In the genomic region with DNA sequence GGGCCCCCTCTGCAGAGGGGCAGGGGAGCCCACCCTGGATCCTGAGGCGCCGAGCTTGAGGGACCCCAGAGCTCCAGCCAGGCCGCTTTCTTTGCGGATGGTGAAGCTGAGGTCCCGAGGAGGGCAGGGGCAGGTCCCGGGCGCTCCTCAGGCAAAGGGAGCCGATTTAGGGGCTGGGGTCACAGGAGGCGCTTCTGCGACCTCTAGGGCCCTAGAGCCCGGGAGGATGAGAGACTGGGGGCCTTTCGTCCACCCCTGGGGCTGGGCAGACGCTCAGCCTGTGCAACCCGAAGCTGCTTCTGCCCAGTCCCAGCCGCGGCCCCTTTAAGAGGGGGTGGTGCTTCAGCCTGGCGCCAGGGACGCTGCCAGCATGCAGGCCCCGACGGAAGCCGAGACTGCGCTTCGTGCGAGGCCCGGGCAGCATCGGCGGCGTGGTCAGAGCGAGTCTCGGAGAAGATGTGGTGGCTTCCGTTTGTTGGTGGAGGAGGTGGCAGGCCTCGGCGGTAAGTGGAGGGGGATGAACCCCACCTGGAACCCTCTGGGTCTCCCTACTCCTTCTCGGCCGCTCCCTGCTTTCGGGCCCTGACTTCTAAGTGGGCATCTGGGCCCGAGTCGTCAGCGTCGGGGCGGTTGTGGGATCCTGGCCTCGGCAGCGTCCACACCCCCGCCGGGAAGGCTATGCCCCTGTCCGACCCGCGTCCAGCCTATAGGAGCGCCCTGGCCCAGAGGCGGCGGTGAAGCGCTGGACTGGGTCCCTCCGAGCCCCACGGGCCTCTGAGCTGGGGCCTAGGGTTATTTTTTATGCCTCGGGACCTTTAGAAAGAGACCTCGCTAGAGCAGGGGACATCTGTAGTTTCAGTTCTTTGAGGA, we compare ENCODE assay signal across 8 cellular contexts. TPM values are rescaled to one million over a fixed set of nuclear protein-coding genes. Genes with fewer than 3 reads are reported as not detected.
A peak's percentile ranks its signal among the peaks of the same experiment; 100 is the strongest.
DNase-seq lines count a peak whose midpoint lies in the region; ATAC-seq, FAIRE-seq and TF ChIP-seq lines count a peak whose summit lies in the region.
"Not testable (repeated sequence)": the region's sequence is repeated elsewhere in the genome, so short reads cannot be mapped to it uniquely, and the experiment has no call there.

No MANE protein-coding gene starts in this region.

- peak; percentile 56 for DNase-seq in GM03348 (ENCODE audit: low spot score)
- DNase-seq in H7, result peak; percentile 38
- DNase-seq in HTR-8/SVneo (ENCODE audit: insufficient read length, low spot score); neural progenitor cell (ENCODE audit: low spot score); vagina (ENCODE audit: extremely low spot score in 2 of 2): not testable (repeated sequence)
- DNase-seq in SHP77 (lab: John Stamatoyannopoulos, UW), result peak; percentile 35 to 42
- peak; percentile 36 for DNase-seq in activated naive CD8-positive, alpha-beta T cell treated with anti-CD3 and anti-CD28 coated beads, Interleukin-2, amount 10 ng/mL, durations not matched to agents 7 days and 5 days
- peak; percentile 16 for DNase-seq in foreskin melanocyte

- not testable (repeated sequence) for H3K36me3 Mint-ChIP-seq in activated naive CD8-positive, alpha-beta T cell treated with anti-CD3 and anti-CD28 coated beads, Interleukin-2, amount 10 ng/mL, durations not matched to agents 7 days and 5 days; neural progenitor cell

- not testable (repeated sequence) for H3K9me3 ChIP-seq in neural progenitor cell (ENCODE audit: low read depth); vagina

- H3K4me3 ChIP-seq in H7 (ENCODE audit: insufficient read depth, low read depth, low read length); neural progenitor cell: not testable (repeated sequence)
- H3K4me3 ChIP-seq in vagina, result peak overlapping the region; percentile 40 to 41

- TF ChIP-seq POLR2A in vagina (IDR thresholded peaks at IDR 0.05), result not testable (repeated sequence)

- POLR2A ChIA-PET in activated naive CD8-positive, alpha-beta T cell treated with anti-CD3 and anti-CD28 coated beads, Interleukin-2, amount 10 ng/mL, durations not matched to agents 7 days and 5 days (lab: Charles Lee), result not testable (repeated sequence)

- intact Hi-C loops in vagina (cut with DNase I), result not testable (repeated sequence)

- not testable (repeated sequence) for H3F3A ChIP-seq in neural progenitor cell (ENCODE audit: low read depth)

- not testable (repeated sequence) for H3K79me2 ChIP-seq in neural progenitor cell (ENCODE audit: low read depth)

- peak; percentile 83 for FAIRE-seq in HTR-8/SVneo (lab: Jason Lieb, UNC)

- H3K4me2 ChIP-seq in neural progenitor cell, result not testable (repeated sequence)

- not testable (repeated sequence) for H3K27me3 ChIP-seq in H7 (ENCODE audit: control insufficient read depth, insufficient read depth, low read length); neural progenitor cell; vagina

- H3K36me3 ChIP-seq in H7 (replicated peaks; ENCODE audit: control insufficient read depth, insufficient read depth, low read length); neural progenitor cell; vagina: not testable (repeated sequence)

- ATAC-seq in activated naive CD8-positive, alpha-beta T cell treated with anti-CD3 and anti-CD28 coated beads, Interleukin-2, amount 10 ng/mL, durations not matched to agents 7 days and 5 days (ENCODE audit: low read depth), result peak; percentile 81

- H3K4me1 ChIP-seq in neural progenitor cell, vagina: not testable (repeated sequence)

- H3K4me3 Mint-ChIP-seq in activated naive CD8-positive, alpha-beta T cell treated with anti-CD3 and anti-CD28 coated beads, Interleukin-2, amount 10 ng/mL, durations not matched to agents 7 days and 5 days, result peak overlapping the region; percentile 64
- peak overlapping the region; percentile 62 for H3K4me3 Mint-ChIP-seq in neural progenitor cell

- H3K27me3 Mint-ChIP-seq in activated naive CD8-positive, alpha-beta T cell treated with anti-CD3 and anti-CD28 coated beads, Interleukin-2, amount 10 ng/mL, durations not matched to agents 7 days and 5 days, result peaks cover 16% of the 10 kb centered on the region
- H3K27me3 Mint-ChIP-seq in neural progenitor cell (ENCODE audit: insufficient read depth, low read depth), result not testable (repeated sequence)

- H3K9me3 Mint-ChIP-seq in activated naive CD8-positive, alpha-beta T cell treated with anti-CD3 and anti-CD28 coated beads, Interleukin-2, amount 10 ng/mL, durations not matched to agents 7 days and 5 days; neural progenitor cell: not testable (repeated sequence)

- H3K27ac ChIP-seq in neural progenitor cell, vagina: not testable (repeated sequence)

- not testable (repeated sequence) for H3K4me1 Mint-ChIP-seq in activated naive CD8-positive, alpha-beta T cell treated with anti-CD3 and anti-CD28 coated beads, Interleukin-2, amount 10 ng/mL, durations not matched to agents 7 days and 5 days; neural progenitor cell

- not testable (repeated sequence) for TF ChIP-seq CTCF in neural progenitor cell (IDR thresholded peaks at IDR 0.05); vagina (IDR thresholded peaks at IDR 0.05)

- not testable (repeated sequence) for H4K20me1 ChIP-seq in neural progenitor cell (ENCODE audit: low read depth)

- H3K27ac Mint-ChIP-seq in activated naive CD8-positive, alpha-beta T cell treated with anti-CD3 and anti-CD28 coated beads, Interleukin-2, amount 10 ng/mL, durations not matched to agents 7 days and 5 days; neural progenitor cell: not testable (repeated sequence)

- H3K9ac ChIP-seq in neural progenitor cell, result not testable (repeated sequence)

- not testable (repeated sequence) for H2AFZ ChIP-seq in neural progenitor cell (replicated peaks)

RNA-seq across cellular contexts. Expression of gene GAB4, which starts 29.1 kb away (rescaled TPM):
- total RNA-seq in H7 (2014; rRNA removed; shearing (Covaris generic)), result 0.18 and 0.21 TPM in 2 replicates
- not detected for total RNA-seq in activated naive CD8-positive, alpha-beta T cell treated with anti-CD3 and anti-CD28 coated beads, Interleukin-2, amount 10 ng/mL, durations not matched to agents 7 days and 5 days
- total RNA-seq in neural progenitor cell (ENCODE audit: low replicate concordance) (0.07 TPM in 1 of 2 replicates, not detected in the other), vagina (not detected)

RNA-seq across cellular contexts. Expression of gene IL17RA, which starts 47.7 kb away (rescaled TPM):
- total RNA-seq in H7 (2014; rRNA removed; shearing (Covaris generic)), result 3.6 and 4.3 TPM in 2 replicates
- total RNA-seq in activated naive CD8-positive, alpha-beta T cell treated with anti-CD3 and anti-CD28 coated beads, Interleukin-2, amount 10 ng/mL, durations not matched to agents 7 days and 5 days, result 10 to 100 TPM; 46.7 to 48.0 TPM
- total RNA-seq in neural progenitor cell (ENCODE audit: low replicate concordance), result 2.7 and 5.2 TPM in 2 replicates
- total RNA-seq in vagina, result 13.3 TPM
